ENCODE assay signal across 8 cellular contexts in the genomic region with DNA sequence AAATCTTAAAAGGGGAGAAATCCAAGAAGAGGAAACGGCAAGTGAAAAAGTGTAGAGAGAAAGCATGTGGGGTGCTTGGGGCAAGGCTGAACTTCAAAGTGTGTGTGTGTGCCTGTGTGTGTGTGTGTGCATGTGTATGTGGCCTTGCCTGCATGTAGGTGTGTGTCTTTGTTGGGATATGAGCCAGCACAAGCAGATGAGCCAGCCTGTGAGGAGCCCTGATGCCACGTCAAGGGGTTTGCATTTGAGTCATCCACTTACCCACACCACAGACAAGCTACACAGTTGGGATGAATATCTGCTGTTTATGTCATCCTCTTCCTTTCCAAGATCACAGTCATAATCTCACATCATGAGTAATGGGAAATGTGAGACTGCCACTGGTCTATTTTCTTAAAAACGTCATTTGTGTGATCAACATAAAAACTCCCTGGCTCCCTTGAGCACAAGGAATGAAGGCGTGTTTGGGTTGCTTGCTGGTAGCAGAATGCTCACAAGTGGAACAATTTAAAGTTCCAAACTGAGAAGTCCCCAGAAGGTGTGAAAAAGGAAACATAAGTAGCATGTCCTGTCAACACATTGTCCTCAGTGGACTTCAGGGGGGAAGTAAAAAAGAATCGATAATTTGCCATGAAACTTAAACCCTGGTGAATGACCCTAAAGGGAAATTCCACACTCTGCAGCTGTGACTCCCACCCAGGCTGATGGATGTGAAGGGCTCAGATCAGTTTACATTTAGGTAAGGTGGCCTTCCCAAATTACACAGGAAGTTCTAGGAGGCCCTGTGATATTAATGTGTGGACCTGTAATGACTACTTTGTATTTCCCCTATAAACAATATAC. TPM values are rescaled to one million over a fixed set of nuclear protein-coding genes. Genes with fewer than 3 reads are reported as not detected.
DNase-seq lines count a peak whose midpoint lies in the region; ATAC-seq, FAIRE-seq and TF ChIP-seq lines count a peak whose summit lies in the region.

No MANE protein-coding gene starts in this region.

- peaks cover 10% of the 10 kb centered on the region for H3K27me3 Mint-ChIP-seq in T-helper 17 cell

- H3K36me3 Mint-ChIP-seq in T-helper 17 cell (ENCODE audit: low read depth) = peaks cover 6% of the 10 kb centered on the region

- TF ChIP-seq CTCF in psoas muscle (IDR thresholded peaks at IDR 0.05) (no peak), D721Med (IDR thresholded peaks at IDR 0.05; ENCODE audit: insufficient read depth, missing control alignments) (no peak)

- H3K27ac ChIP-seq in psoas muscle (peak overlapping the region; percentile 36), caudate nucleus (ENCODE audit: low read depth, low read length) (no peak overlapping the region)

- FAIRE-seq in D721Med (lab: Jason Lieb, UNC) = no peak

- ATAC-seq in GM18520 (IDR thresholded peaks at IDR 0.05; ENCODE audit: unreplicated experiment) (peak; percentile 85), HG02884 (IDR thresholded peaks at IDR 0.05; ENCODE audit: unreplicated experiment) (peak; percentile 85), T-helper 17 cell (peak; percentile 64), psoas muscle (peak; percentile 44 to 77 (median 64))

- intact Hi-C loops in psoas muscle (cut with DNase I) = no loop called here

- H3K4me1 Mint-ChIP-seq in T-helper 17 cell = peaks cover 12% of the 10 kb centered on the region

- no peaks in the 10 kb centered on the region for H3K9me3 ChIP-seq in T-helper 17 cell (ENCODE audit: control insufficient read depth, low read length, poor library complexity, severe bottlenecking)
- no peaks in the 10 kb centered on the region for H3K9me3 ChIP-seq in psoas muscle

- no peak for DNase-seq in T-helper 17 cell
- peak; percentile 98 for DNase-seq in dedifferentiated amniotic fluid mesenchymal stem cell (ENCODE audit: extremely low spot score)
- DNase-seq in psoas muscle = peak in 1 of 2 donors; percentile 53
- no peak for DNase-seq in D721Med (ENCODE audit: insufficient read length, low spot score)
- DNase-seq in NCI-H1436 treated with DMSO at 0.1 percent for 48 hours (lab: John Stamatoyannopoulos, UW) = no peak
- DNase-seq in caudate nucleus (lab: John Stamatoyannopoulos, UW) = no peak

- no peak overlapping the region for H3K27ac Mint-ChIP-seq in T-helper 17 cell

- no peak overlapping the region for H3K4me3 ChIP-seq in psoas muscle

- H3K36me3 ChIP-seq in psoas muscle (ENCODE audit: insufficient read depth in 1 of 2, low read depth in 1 of 2) = no peaks in the 10 kb centered on the region

- no peak overlapping the region for H3K4me3 Mint-ChIP-seq in T-helper 17 cell

- WGBS in psoas muscle, 3 donors = 44 to 56% (median 49%) methylated on average over 5 of the region's 5 CpGs

- H3K27me3 ChIP-seq in psoas muscle (ENCODE audit: insufficient read depth in 3 of 3, low read length in 2 of 3) = no peaks in the 10 kb centered on the region

- no peaks in the 10 kb centered on the region for H3K4me1 ChIP-seq in psoas muscle

RNA-seq across cellular contexts. Expression of a gene that starts 14.7 kb away (rescaled TPM):
- not detected for total RNA-seq in T-helper 17 cell
- total RNA-seq in psoas muscle = not detected
- polyA plus RNA-seq in psoas muscle = under 1 TPM in 1 of 3 donors, not detected in 2; 0.03 TPM

RNA-seq across cellular contexts. Expression of a gene that starts 14.8 kb away (rescaled TPM):
- total RNA-seq in T-helper 17 cell = not detected
- not detected for total RNA-seq in psoas muscle
- polyA plus RNA-seq in psoas muscle = under 1 TPM; 0.06 to 0.25 (median 0.11) TPM

RNA-seq across cellular contexts. Expression of a gene that starts 32.5 kb away (rescaled TPM):
- total RNA-seq in T-helper 17 cell (10 to 100 TPM; 17.8 to 18.4 TPM), psoas muscle (1 to 10 TPM in 2 of 4 donors, under 1 TPM in 2; 0.28 to 1.9 (median 1.3) TPM)
- polyA plus RNA-seq in psoas muscle = under 1 TPM; 0.60 to 1.00 (median 0.98) TPM

Comparison
In these comparisons a context has a peak if more than half of its experiments do, and no peak if none do; other contexts are left out.
1. RNA of a gene that starts 32.5 kb away (total RNA-seq): 17.8 to 18.4 TPM in T-helper 17 cell; 0.28 to 1.9 TPM in psoas muscle; every median in the first group is over 4 times any median in the second.
2. Peak in every context shown above with its lines, with median percentiles within 50 percentile points of each other: ATAC-seq.